Comparison of ENCODE assay signal across 8 cellular contexts in the genomic region with DNA sequence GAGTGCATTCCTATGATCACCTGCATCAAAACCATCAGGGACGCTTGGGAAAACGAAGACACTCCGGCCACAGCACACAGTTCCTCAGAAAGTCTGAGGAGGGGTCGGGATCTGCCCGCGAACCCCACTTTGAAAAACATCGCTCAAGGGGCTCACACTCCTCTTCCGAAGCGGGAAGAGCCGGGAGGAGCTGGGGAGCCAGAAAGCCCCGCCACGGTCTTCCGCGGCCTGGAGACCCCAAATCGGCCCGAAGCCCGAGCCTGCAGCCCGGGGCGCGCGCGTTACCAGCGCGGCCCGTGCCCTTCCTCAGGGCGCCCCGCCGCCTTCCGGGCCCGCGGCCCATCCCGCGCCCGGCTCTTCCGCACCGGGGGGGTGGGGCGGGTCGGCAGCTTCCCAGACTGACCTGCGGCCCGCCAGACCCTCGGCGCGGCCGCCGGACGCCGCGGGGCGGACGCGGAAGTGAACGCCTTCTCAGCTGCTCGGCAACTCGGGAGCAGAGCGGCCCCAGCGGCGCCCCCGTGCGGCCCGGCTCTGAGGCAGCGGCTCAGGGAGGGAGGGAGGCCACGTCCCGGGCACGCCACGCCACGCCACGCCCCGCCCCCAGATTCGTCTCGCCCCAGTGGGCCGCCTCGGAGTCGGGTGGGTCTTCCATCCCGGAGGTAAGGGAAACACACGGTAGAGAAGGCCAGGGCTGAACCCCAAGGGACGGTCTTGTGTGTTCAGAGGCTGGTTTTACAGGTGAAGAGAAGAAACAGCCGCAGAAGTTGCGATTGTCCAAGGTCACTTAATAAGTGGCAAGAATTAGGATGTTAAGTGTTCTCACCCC. TPM values are rescaled to one million over a fixed set of nuclear protein-coding genes. Genes with fewer than 3 reads are reported as not detected.
A peak's percentile ranks its signal among the peaks of the same experiment; 100 is the strongest.
DNase-seq lines count a peak whose midpoint lies in the region; ATAC-seq lines count a peak whose summit lies in the region.

A gene (minus strand): TSS at position 461 of the 826 bp plus-strand sequence. CDS start 3,052 bp downstream, outside the sequence.

- peaks cover 7% of the 10 kb centered on the region for H3K36me3 Mint-ChIP-seq in effector memory CD8-positive, alpha-beta T cell (ENCODE audit: insufficient read depth)

- H3K4me1 ChIP-seq in mesenchymal stem cell (ENCODE audit: control insufficient read depth, insufficient read depth, low read depth, low read length): peaks cover 2% of the 10 kb centered on the region

- H3K4ac ChIP-seq in mesenchymal stem cell (ENCODE audit: low read depth in 1 of 2, low read length in 2 of 2): peak within 1 kb of the TSS; percentile 68 to 91

- peak within 1 kb of the TSS; percentile 80 to 94 for H3K27ac Mint-ChIP-seq in effector memory CD8-positive, alpha-beta T cell

- peaks cover 17 to 24% of the 10 kb centered on the region in 2 experiments for H3K27me3 ChIP-seq in mesenchymal stem cell (ENCODE audit: control insufficient read depth in 1 of 2, insufficient read depth in 1 of 2, low read length in 2 of 2)

- peak within 1 kb of the TSS; percentile 81 to 84 for H3K4me3 Mint-ChIP-seq in effector memory CD8-positive, alpha-beta T cell

- 3% methylated on average over 62 of the region's 78 CpGs for WGBS in mesenchymal stem cell

- peak within 1 kb of the TSS; percentile 55 for H2BK15ac ChIP-seq in mesenchymal stem cell (ENCODE audit: low read depth, poor library complexity, severe bottlenecking)

- H3K18ac ChIP-seq in mesenchymal stem cell (ENCODE audit: low read depth in 1 of 2, low read length in 2 of 2): peak within 1 kb of the TSS; percentile 87 to 88

- peak within 1 kb of the TSS; percentile 8 for H2AK5ac ChIP-seq in mesenchymal stem cell (ENCODE audit: low read length, severe bottlenecking)

- H3K4me2 ChIP-seq in mesenchymal stem cell (ENCODE audit: low read length, poor library complexity, severe bottlenecking): peak within 1 kb of the TSS; percentile 87

- H3K79me1 ChIP-seq in mesenchymal stem cell (replicated peaks; ENCODE audit: low read length, poor library complexity, severe bottlenecking): peaks cover 20% of the 10 kb centered on the region

- H3K27me3 Mint-ChIP-seq in effector memory CD8-positive, alpha-beta T cell: peaks cover 0 to 3% of the 10 kb centered on the region in 2 donors

- H3K9me3 ChIP-seq in mesenchymal stem cell (ENCODE audit: control insufficient read depth, low read length): no peaks in the 10 kb centered on the region

- peak within 1 kb of the TSS in 1 of 2 experiments; percentile 63 for H2BK12ac ChIP-seq in mesenchymal stem cell (ENCODE audit: low read length in 2 of 2)

- H3K23ac ChIP-seq in mesenchymal stem cell (ENCODE audit: low read length in 2 of 2): peak within 1 kb of the TSS in 1 of 2 experiments; percentile 98

- peak within 1 kb of the TSS; percentile 66 for H4K91ac ChIP-seq in mesenchymal stem cell (ENCODE audit: low read length)

- peak within 1 kb of the TSS; percentile 80 to 94 for H3K4me3 ChIP-seq in mesenchymal stem cell (ENCODE audit: insufficient read depth in 1 of 2, low read depth in 1 of 2, low read length in 2 of 2)

- H4K8ac ChIP-seq in mesenchymal stem cell (ENCODE audit: low read length): peak within 1 kb of the TSS; percentile 94

- DNase-seq in COR-L47 (lab: John Stamatoyannopoulos, UW): peak; percentile 77
- peak; percentile 60 for DNase-seq in HS-27A (ENCODE audit: low read depth)
- peak; percentile 89 for DNase-seq in NOMO-1 treated with DMSO at 0.1 percent for 48 hours (lab: John Stamatoyannopoulos, UW; ENCODE audit: unreplicated experiment)
- peak; percentile 74 to 86 (median 78) for DNase-seq in activated CD8-positive, alpha-beta memory T cell treated with anti-CD3 and anti-CD28 coated beads for 48 hours (ENCODE audit: low read depth in 2 of 3, low spot score in 2 of 3)
- peak; percentile 90 to 92 (median 91) for DNase-seq in effector memory CD8-positive, alpha-beta T cell
- peak; percentile 83 for DNase-seq in mesenchymal stem cell
- peak; percentile 88 for DNase-seq in stimulated activated CD8-positive, alpha-beta memory T cell treated with anti-CD3 and anti-CD28 coated beads, Interleukin-12 subunit alpha, Interleukin-12 subunit beta, amount 100 ng/mL, for 4 hours (ENCODE audit: low read depth)

- no peak within 1 kb of the TSS for H2BK120ac ChIP-seq in mesenchymal stem cell (ENCODE audit: low read depth, low read length)

- peak; percentile 97 for ATAC-seq in GM19468 (IDR thresholded peaks at IDR 0.05; ENCODE audit: extremely low read depth, unreplicated experiment)
- ATAC-seq in effector memory CD8-positive, alpha-beta T cell (replicated peaks): peak; percentile 98

- peaks cover 0 to 18% of the 10 kb centered on the region in 2 experiments for H3K36me3 ChIP-seq in mesenchymal stem cell (ENCODE audit: control insufficient read depth in 1 of 2, insufficient read depth in 2 of 2, low read depth in 1 of 2, low read length in 2 of 2)

- peaks cover 17 to 24% of the 10 kb centered on the region in 2 donors for H3K4me1 Mint-ChIP-seq in effector memory CD8-positive, alpha-beta T cell (ENCODE audit: low read depth in 2 of 2)

- H3K9me3 Mint-ChIP-seq in effector memory CD8-positive, alpha-beta T cell: no peaks in the 10 kb centered on the region

- H2BK5ac ChIP-seq in mesenchymal stem cell (ENCODE audit: low read depth, low read length, poor library complexity, severe bottlenecking): no peak within 1 kb of the TSS

- H3K14ac ChIP-seq in mesenchymal stem cell (ENCODE audit: low read length in 2 of 2): peak within 1 kb of the TSS; percentile 58 to 81

- H3K9ac ChIP-seq in mesenchymal stem cell (ENCODE audit: low read length): peak within 1 kb of the TSS; percentile 96

- peak within 1 kb of the TSS; percentile 11 for H3K27ac ChIP-seq in mesenchymal stem cell (ENCODE audit: low read length, poor library complexity, severe bottlenecking)

- H2AFZ ChIP-seq in mesenchymal stem cell (ENCODE audit: low read depth, low read length): peak within 1 kb of the TSS; percentile 86

RNA-seq across cellular contexts. Expression of the gene that starts here (rescaled TPM):
- polyA plus RNA-seq in mesenchymal stem cell (2013, experiment 1 of 2): 6.8 TPM
- 8.0 TPM for polyA plus RNA-seq in mesenchymal stem cell (2013, experiment 2 of 2)

Comparison
In these comparisons a context has a peak if more than half of its experiments do, and no peak if none do; other contexts are left out.
1. Peak in every context shown above with its lines: DNase-seq, ATAC-seq, H3K4me3 ChIP-seq and H3K27ac ChIP-seq.